In the genomic region with DNA sequence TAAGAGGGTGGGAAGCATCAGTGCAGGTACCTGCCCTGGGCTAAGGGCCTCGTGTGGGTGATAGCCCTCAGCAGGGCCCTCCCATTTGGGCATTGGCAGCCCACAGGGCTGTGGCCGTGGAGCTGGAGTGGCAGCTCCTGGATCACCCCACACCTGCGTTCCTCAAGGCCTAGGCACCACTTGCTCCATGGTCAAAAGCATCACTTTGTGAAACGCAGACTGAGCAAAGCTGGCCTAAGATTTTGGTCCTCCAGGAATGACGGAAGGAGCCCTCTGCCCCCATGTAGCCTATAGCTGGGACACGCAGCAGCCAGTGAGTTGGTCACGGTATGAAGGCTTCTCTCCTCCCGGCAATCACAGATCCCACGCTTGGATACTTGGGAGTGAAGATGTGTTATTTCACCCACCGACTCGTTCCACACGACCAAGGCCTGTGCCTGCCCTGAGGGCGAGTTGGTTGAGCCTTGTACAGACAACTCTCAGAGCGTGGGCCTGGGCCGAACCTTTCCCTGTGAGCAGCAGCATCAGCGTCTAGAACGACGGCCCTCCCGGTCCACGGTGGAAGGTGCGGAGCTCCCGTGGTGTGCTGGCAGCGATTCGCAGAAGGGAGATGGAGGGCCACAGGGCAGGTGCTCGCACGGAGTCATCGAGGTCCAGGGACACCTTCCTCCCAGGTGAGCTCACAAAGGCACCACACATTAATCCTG, we compare ENCODE assay signal across 10 cellular contexts. TPM values are rescaled to one million over a fixed set of nuclear protein-coding genes. Genes with fewer than 3 reads are reported as not detected.
DNase-seq lines count a peak whose midpoint lies in the region; ATAC-seq and TF ChIP-seq lines count a peak whose summit lies in the region.
"Had no signal": no experiment of that assay in that cellular context is flagged by ENCODE, and none has a peak within 500 bp of the region (broad histone marks: within the 10 kb centered on the region; RNA-seq: fewer than 3 reads in every experiment).

No MANE protein-coding gene starts in this region.

- H3K4me3 Mint-ChIP-seq in stimulated activated memory B cell treated with anti-CD40 and anti-IgM and Interleukin-4, amounts not matched to agents 10 μg/mL and 1 μg/mL and 100 μg/mL, for 72 hours, result no peak overlapping the region
- H3K4me3 Mint-ChIP-seq in T-helper 17 cell, result no peak overlapping the region

- H3K36me3 ChIP-seq in adrenal gland (replicated peaks in 1 of 2) (no peaks in the 10 kb centered on the region), right lobe of liver (no peaks in the 10 kb centered on the region)

- ATAC-seq in right lobe of liver (no peak), T-helper 17 cell (no peak)
- peak; percentile 1 for ATAC-seq in stimulated activated memory B cell treated with anti-CD40 and anti-IgM and Interleukin-4, amounts not matched to agents 10 μg/mL and 1 μg/mL and 100 μg/mL, for 72 hours

- TF ChIP-seq CTCF in adrenal gland (IDR thresholded peaks at IDR 0.05) (no peak), right lobe of liver (IDR thresholded peaks at IDR 0.05) (no peak), foreskin fibroblast (IDR thresholded peaks at IDR 0.05; ENCODE audit: low read depth, low read length) (no peak)

- peaks cover 9% of the 10 kb centered on the region for H3K4me1 Mint-ChIP-seq in stimulated activated memory B cell treated with anti-CD40 and anti-IgM and Interleukin-4, amounts not matched to agents 10 μg/mL and 1 μg/mL and 100 μg/mL, for 72 hours
- peaks cover 5% of the 10 kb centered on the region for H3K4me1 Mint-ChIP-seq in T-helper 17 cell

- peaks cover 25% of the 10 kb centered on the region for H3K9me3 Mint-ChIP-seq in stimulated activated memory B cell treated with anti-CD40 and anti-IgM and Interleukin-4, amounts not matched to agents 10 μg/mL and 1 μg/mL and 100 μg/mL, for 72 hours
- H3K9me3 Mint-ChIP-seq: activated naive CD4-positive, alpha-beta T cell treated with anti-CD3 and anti-CD28 coated beads for 36 hours had no signal

- peak overlapping the region in 1 of 4 donors; percentile 33 for H3K4me3 ChIP-seq in adrenal gland
- no peak overlapping the region for H3K4me3 ChIP-seq in right lobe of liver
- no peak overlapping the region for H3K4me3 ChIP-seq in foreskin fibroblast (ENCODE audit: low read depth in 1 of 2, low read length in 2 of 2)

- H3K4me1 ChIP-seq in adrenal gland (replicated peaks in 1 of 2) (peaks cover 22 to 31% of the 10 kb centered on the region in 2 donors), right lobe of liver (peaks cover 0 to 3% (median 0%) of the 10 kb centered on the region in 4 donors)

- intact Hi-C loops in adrenal gland (cut with DNase I) (loop anchor here in 1 of 2 donors (10.0 kb wide), 1 partner anchor 51 kb away; no protein-coding TSS in a partner anchor), right lobe of liver (cut with DNase I) (no loop called here)

- H3K27ac Mint-ChIP-seq in stimulated activated memory B cell treated with anti-CD40 and anti-IgM and Interleukin-4, amounts not matched to agents 10 μg/mL and 1 μg/mL and 100 μg/mL, for 72 hours, result no peak overlapping the region
- H3K27ac Mint-ChIP-seq in T-helper 17 cell, result no peak overlapping the region

- H3K27me3 Mint-ChIP-seq in stimulated activated memory B cell treated with anti-CD40 and anti-IgM and Interleukin-4, amounts not matched to agents 10 μg/mL and 1 μg/mL and 100 μg/mL, for 72 hours, result no peaks in the 10 kb centered on the region
- H3K27me3 Mint-ChIP-seq in T-helper 17 cell, result no peaks in the 10 kb centered on the region

- H3K27ac ChIP-seq in adrenal gland (peak overlapping the region; percentile 77 to 97 (median 95)), right lobe of liver (peak overlapping the region in 2 of 3 donors; percentile 47 to 50)

- H3K9me3 ChIP-seq in adrenal gland (replicated peaks in 1 of 3) (no peaks in the 10 kb centered on the region), right lobe of liver (no peaks in the 10 kb centered on the region), T-helper 17 cell (ENCODE audit: control insufficient read depth, low read length, poor library complexity, severe bottlenecking) (no peaks in the 10 kb centered on the region)

- DNase-seq in HK-2 (ENCODE audit: unreplicated experiment) (peak; percentile 1), adrenal gland (peak in 1 of 7 donors; percentile 14), right lobe of liver (peak in 1 of 3 donors; percentile 43), DMS 273 treated with DMSO at 0.1 percent for 48 hours (lab: John Stamatoyannopoulos, UW) (no peak), T-helper 17 cell (no peak), kidney glomerular epithelial cell (lab: John Stamatoyannopoulos, UW) (no peak), foreskin fibroblast (no peak)
- DNase-seq: NCI-H2081 had no signal

- no peak for TF ChIP-seq POLR2A in adrenal gland (IDR thresholded peaks at IDR 0.05)
- no peak for TF ChIP-seq POLR2A in right lobe of liver (IDR thresholded peaks at IDR 0.05)

- H3K27me3 ChIP-seq in adrenal gland (no peaks in the 10 kb centered on the region), right lobe of liver (no peaks in the 10 kb centered on the region)

- peaks cover 42% of the 10 kb centered on the region for H3K36me3 Mint-ChIP-seq in stimulated activated memory B cell treated with anti-CD40 and anti-IgM and Interleukin-4, amounts not matched to agents 10 μg/mL and 1 μg/mL and 100 μg/mL, for 72 hours
- H3K36me3 Mint-ChIP-seq in T-helper 17 cell (ENCODE audit: low read depth), result no peaks in the 10 kb centered on the region

- WGBS in adrenal gland, 4 donors, result 91 to 94% (median 93%) methylated on average over 7 to 27 of the region's 27 CpGs
- 83% methylated on average over 2 of the region's 27 CpGs for WGBS in right lobe of liver (ENCODE audit: insufficient coverage, low coverage, low lambda C conversion rate, missing lambda C conversion rate)

RNA-seq across cellular contexts. Expression of a gene that starts 39.7 kb away (rescaled TPM):
- total RNA-seq in adrenal gland (10 to 100 TPM in 7 of 8 donors, 1 to 10 TPM in 1; 9.8 to 72.7 (median 27.0) TPM), right lobe of liver (10 to 100 TPM in 1 of 6 experiments, 1 to 10 TPM in 5; 2.7 to 28.7 (median 7.8) TPM), T-helper 17 cell (not detected)
- 1 to 10 TPM; 5.6 to 7.9 (median 6.1) TPM for polyA plus RNA-seq in adrenal gland
- total RNA-seq: activated naive CD4-positive, alpha-beta T cell treated with anti-CD3 and anti-CD28 coated beads for 36 hours had no signal
